27 cellular contexts compared by ENCODE assay signal in the genomic region with DNA sequence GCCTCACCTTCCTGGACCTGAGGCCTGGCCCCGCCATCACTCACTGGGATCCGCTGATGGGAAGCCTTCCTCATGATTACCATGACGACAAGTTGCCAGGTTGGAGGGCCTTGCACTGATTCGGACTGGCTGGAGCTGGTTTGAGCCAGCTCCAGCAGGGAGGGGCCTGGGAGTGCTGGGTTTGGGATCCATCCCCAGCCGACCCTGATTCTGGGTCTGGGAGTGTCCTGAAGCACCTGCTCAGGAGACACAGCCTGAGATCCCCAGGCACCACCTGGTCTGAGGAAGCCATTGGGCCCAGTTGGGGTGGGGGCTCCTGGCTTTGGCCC.
"Had no signal": no experiment of that assay in that cellular context is flagged by ENCODE, and none has a peak within 500 bp of the region (broad histone marks: within the 10 kb centered on the region; RNA-seq: fewer than 3 reads in every experiment).

No MANE protein-coding gene starts in this region.

- H3K27me3 Mint-ChIP-seq: activated T-helper 17 cell treated with anti-CD3 and anti-CD28 coated beads, Interleukin-2, amount 50 U/mL, for 72 hours; natural killer cell treated with Interleukin-12 subunit alpha and Interleukin-12 subunit beta and Interleukin-15 and Interleukin-18, amount 100 ng/mL, for 72 hours had no signal

- DNase-seq: activated B cell treated with CpG ODN at 0.5 μM for 24 hours; activated CD4-positive, alpha-beta T cell treated with anti-CD3 and anti-CD28 coated beads for 36 hours; activated CD4-positive, alpha-beta T cell treated with anti-CD3 and anti-CD28 coated beads, Interleukin-2, amount 50 U/mL, for 4 hours; activated CD8-positive, alpha-beta memory T cell treated with anti-CD3 and anti-CD28 coated beads for 24 hours; activated CD8-positive, alpha-beta memory T cell treated with anti-CD3 and anti-CD28 coated beads, Interleukin-2, amount 50 U/mL, for 4 hours; activated T-cell treated with anti-CD3 and anti-CD28 coated beads, Interleukin-2, amount 50 U/mL, for 24 hours; adrenal gland; brain microvascular endothelial cell; central memory CD4-positive, alpha-beta T cell; effector memory CD4-positive, alpha-beta T cell; foreskin melanocyte; kidney; left lung; mammary epithelial cell; nucleus accumbens; right cardiac atrium; stimulated activated CD4-positive, alpha-beta T cell treated with anti-CD3 and anti-CD28 coated beads, Interleukin-1b, Interleukin-23, amount 100 ng/mL, for 48 hours; stimulated activated naive CD8-positive, alpha-beta T cell treated with anti-CD3 and anti-CD28 coated beads, Interleukin-15, amount 100 ng/mL, for 72 hours; tibial artery had no signal

- FAIRE-seq: colon, kidney, urothelium cell line had no signal

- H3K79me2 ChIP-seq: parathyroid adenoma had no signal

- H3K9me3 ChIP-seq: adrenal gland had no signal

- H3K9me3 Mint-ChIP-seq: activated B cell treated with CpG ODN at 0.5 μM for 24 hours; activated naive CD4-positive, alpha-beta T cell treated with anti-CD3 and anti-CD28 coated beads, Interleukin-2, amount 50 U/mL, for 72 hours; activated T-cell treated with anti-CD3 and anti-CD28 coated beads, Interleukin-2, amount 50 U/mL, for 24 hours; activated T-helper 17 cell treated with anti-CD3 and anti-CD28 coated beads, Interleukin-2, amount 50 U/mL, for 72 hours; natural killer cell treated with Interleukin-12 subunit alpha and Interleukin-12 subunit beta and Interleukin-15 and Interleukin-18, amount 100 ng/mL, for 72 hours; stimulated activated naive CD8-positive, alpha-beta T cell treated with anti-CD3 and anti-CD28 coated beads, Interleukin-15, amount 100 ng/mL, for 72 hours had no signal

- H3K36me3 Mint-ChIP-seq: activated naive CD4-positive, alpha-beta T cell treated with anti-CD3 and anti-CD28 coated beads, Interleukin-2, amount 50 U/mL, for 72 hours; natural killer cell treated with Interleukin-12 subunit alpha and Interleukin-12 subunit beta and Interleukin-15 and Interleukin-18, amount 100 ng/mL, for 72 hours had no signal

- ATAC-seq: activated CD4-positive, alpha-beta T cell treated with anti-CD3 and anti-CD28 coated beads for 36 hours; activated T-helper 17 cell treated with anti-CD3 and anti-CD28 coated beads, Interleukin-2, amount 50 U/mL, for 72 hours; esophagus mucosa; left lung had no signal

- H3K4me1 Mint-ChIP-seq: activated T-helper 17 cell treated with anti-CD3 and anti-CD28 coated beads, Interleukin-2, amount 50 U/mL, for 72 hours had no signal

- H3K4me3 ChIP-seq: adrenal gland, ascending aorta, left lung, tibial artery had no signal

- H3K9ac ChIP-seq: parathyroid adenoma had no signal

- H3K27ac Mint-ChIP-seq: activated B cell treated with CpG ODN at 0.5 μM for 24 hours; activated CD4-positive, alpha-beta T cell treated with anti-CD3 and anti-CD28 coated beads for 36 hours; activated naive CD4-positive, alpha-beta T cell treated with anti-CD3 and anti-CD28 coated beads, Interleukin-2, amount 50 U/mL, for 72 hours; activated T-cell treated with anti-CD3 and anti-CD28 coated beads, Interleukin-2, amount 50 U/mL, for 24 hours; activated T-helper 17 cell treated with anti-CD3 and anti-CD28 coated beads, Interleukin-2, amount 50 U/mL, for 72 hours; natural killer cell treated with Interleukin-12 subunit alpha and Interleukin-12 subunit beta and Interleukin-15 and Interleukin-18, amount 100 ng/mL, for 72 hours had no signal

- H3K4me3 Mint-ChIP-seq: activated B cell treated with CpG ODN at 0.5 μM for 24 hours; activated CD4-positive, alpha-beta T cell treated with anti-CD3 and anti-CD28 coated beads for 36 hours; activated T-cell treated with anti-CD3 and anti-CD28 coated beads, Interleukin-2, amount 50 U/mL, for 24 hours; activated T-helper 17 cell treated with anti-CD3 and anti-CD28 coated beads, Interleukin-2, amount 50 U/mL, for 72 hours; natural killer cell treated with Interleukin-12 subunit alpha and Interleukin-12 subunit beta and Interleukin-15 and Interleukin-18, amount 100 ng/mL, for 72 hours; stimulated activated naive CD8-positive, alpha-beta T cell treated with anti-CD3 and anti-CD28 coated beads, Interleukin-15, amount 100 ng/mL, for 72 hours had no signal

- H2AFZ ChIP-seq: parathyroid adenoma had no signal

- H3K27ac ChIP-seq: adrenal gland, ascending aorta, brain microvascular endothelial cell, left lung, parathyroid adenoma, tibial artery had no signal
